In the genomic region with DNA sequence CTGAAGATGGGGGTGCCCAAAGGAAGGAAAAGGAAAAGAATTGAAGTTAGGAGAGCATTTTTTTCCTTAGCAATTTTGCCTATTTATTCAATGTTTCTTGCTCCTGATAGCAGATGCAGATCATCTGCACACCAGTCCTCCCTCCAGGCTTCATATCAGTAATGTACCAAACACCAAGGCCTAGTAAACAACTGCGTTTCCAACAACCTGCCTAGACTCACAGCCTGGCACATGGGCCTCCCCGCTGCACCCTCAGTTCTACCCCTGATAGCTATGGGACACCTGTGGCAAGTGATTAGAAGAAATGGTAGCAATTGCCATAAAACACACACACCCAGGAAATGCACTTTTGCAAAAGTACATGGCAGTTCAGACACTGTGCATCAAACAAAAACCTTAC, we compare ENCODE assay signal across 25 cellular contexts.
"Had no signal": no experiment of that assay in that cellular context is flagged by ENCODE, and none has a peak within 500 bp of the region (broad histone marks: within the 10 kb centered on the region; RNA-seq: fewer than 3 reads in every experiment).

No MANE protein-coding gene starts in this region.

- H3K4me3 ChIP-seq: MG63, SJSA1, SK-N-MC had no signal

- H3K27me3 ChIP-seq: MG63, SJSA1 had no signal

- H3K27ac ChIP-seq: SJSA1, SK-N-MC had no signal

- ATAC-seq: HepG2 had no signal

- H3K36me3 ChIP-seq: MG63, SJSA1 had no signal

- DNase-seq: IMR-90, Karpas-422, KG1, MG63, NCI-H1092, NCI-H1105 treated with DMSO at 0.1 percent for 48 hours, NCI-H1417 treated with DMSO at 0.1 percent for 48 hours, NCI-H146, NCI-H1694 treated with DMSO at 0.1 percent for 48 hours, NCI-H1930, NCI-H2081, NCI-H2107, NCI-H2171, NCI-H226, NCI-H446, NCI-H510A, NCI-H524 treated with DMSO at 0.1 percent for 48 hours, NCI-H69, NCI-H774, Right ventricle myocardium superior, RPMI8226, SIG-M5 had no signal

- H3K4me1 ChIP-seq: SJSA1 had no signal

- H3K9me3 ChIP-seq: MG63, SJSA1 had no signal
